21 cellular contexts compared by ENCODE assay signal in the genomic region with DNA sequence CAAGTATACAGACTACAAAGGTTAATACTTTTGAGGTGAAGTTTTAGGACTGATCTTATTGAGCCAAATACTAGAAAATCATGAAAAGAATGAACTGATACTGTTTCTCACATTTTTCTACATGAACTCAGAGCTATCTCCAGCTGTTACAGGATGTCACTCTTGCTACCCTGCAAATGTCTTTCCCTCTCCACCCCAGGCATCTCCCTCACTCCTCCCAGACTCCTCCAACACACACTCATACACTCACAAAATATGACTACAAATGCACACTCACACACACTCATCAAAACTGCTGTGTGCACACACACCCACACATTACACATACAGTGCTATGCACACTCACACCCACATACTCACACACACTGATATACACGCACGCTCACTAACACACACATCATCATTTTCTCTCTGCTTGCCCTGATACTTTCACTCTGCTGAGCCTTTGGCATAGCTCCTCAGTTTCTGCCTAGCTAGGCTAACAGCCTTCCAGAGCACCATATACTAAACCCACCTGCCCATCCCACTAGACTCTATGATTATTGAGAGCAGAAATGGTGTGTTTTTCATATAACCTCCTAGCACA.
"Had no signal": no experiment of that assay in that cellular context is flagged by ENCODE, and none has a peak within 500 bp of the region (broad histone marks: within the 10 kb centered on the region; RNA-seq: fewer than 3 reads in every experiment).

No MANE protein-coding gene starts in this region.

- ATAC-seq: right lobe of liver had no signal

- DNase-seq: activated CD4-positive, alpha-beta T cell treated with anti-CD3 and anti-CD28 coated beads, Interleukin-2, amount 50 U/mL, for 4 hours; activated CD4-positive, CD25-positive, alpha-beta regulatory T cell; activated effector memory CD4-positive, alpha-beta T cell treated with anti-CD3 and anti-CD28 coated beads, Interleukin-2, amount 50 U/mL, for 16 hours; activated T-cell treated with anti-CD3 and anti-CD28 coated beads, Interleukin-2, amount 50 U/mL, for 1 hour; colonic mucosa; effector memory CD4-positive, alpha-beta T cell; kidney; naive B cell; right lobe of liver; stimulated activated CD4-positive, alpha-beta T cell treated with anti-CD3 and anti-CD28 coated beads, Interleukin-12 subunit alpha, Interleukin-12 subunit beta, amount 100 ng/mL, for 4 hours; stimulated activated CD4-positive, alpha-beta T cell treated with anti-CD3 and anti-CD28 coated beads, Interleukin-2, amount 100 ng/mL, for 48 hours; stomach; T-helper 2 cell had no signal

- H3K36me3 Mint-ChIP-seq: activated naive CD8-positive, alpha-beta T cell; mesothelial cell of epicardium; naive B cell had no signal

- H3K79me2 ChIP-seq: hepatocyte had no signal

- H3K36me3 ChIP-seq: ascending aorta, cardiac muscle cell, colonic mucosa, right lobe of liver, stomach, thoracic aorta had no signal

- H3K27ac ChIP-seq: ascending aorta, cardiac muscle cell, colonic mucosa, epithelial cell of prostate, hepatocyte, right lobe of liver, stomach, thoracic aorta had no signal

- H3K4me3 Mint-ChIP-seq: activated naive CD8-positive, alpha-beta T cell; mesothelial cell of epicardium; naive B cell had no signal

- H3K9me3 Mint-ChIP-seq: mesothelial cell of epicardium had no signal

- H3K4me1 ChIP-seq: ascending aorta, colonic mucosa, right lobe of liver, stomach had no signal

- H3K27me3 Mint-ChIP-seq: naive B cell had no signal

- H3K27me3 ChIP-seq: ascending aorta, cardiac muscle cell, colonic mucosa, hepatocyte, right lobe of liver, stomach had no signal

- H3K4me2 ChIP-seq: hepatocyte had no signal

- H3K4me1 Mint-ChIP-seq: naive B cell had no signal

- H2AFZ ChIP-seq: hepatocyte had no signal

- H3K9me3 ChIP-seq: ascending aorta, colonic mucosa, right lobe of liver, stomach, thoracic aorta had no signal

- FAIRE-seq: kidney, TTC549 had no signal

- H3K4me3 ChIP-seq: ascending aorta, cardiac muscle cell, colonic mucosa, hepatocyte, right lobe of liver, stomach, thoracic aorta had no signal

- H3K27ac Mint-ChIP-seq: activated naive CD8-positive, alpha-beta T cell; mesothelial cell of epicardium; naive B cell had no signal
